Comparison of ENCODE assay signal across 1 cellular context in genomic region chr2:17539993-17540812, GRCh38.
TF ChIP-seq lines count a peak whose summit lies in the region.

TSS of gene VSNL1 (plus strand) at chr2:17540696. CDS start at chr2:17592075, 51,379 bp downstream.

TF ChIP-seq in HepG2, 621 proteins besides CTCF, POLR2A, EP300 and RAD21 (continued from another document and continues in another):
- TF ChIP-seq ZNF407 (CRISPR knock-in tag; IDR thresholded peaks at IDR 0.05; ENCODE audit: not compliant biosample characterization) (no peak), ZC3H4 (CRISPR knock-in tag; IDR thresholded peaks at IDR 0.05; ENCODE audit: borderline replicate concordance) (no peak; the same call in 1 of the 2 replicates), ZNF704 (CRISPR knock-in tag; IDR thresholded peaks at IDR 0.05; ENCODE audit: borderline replicate concordance) (peak; percentile 92; the same call in 1 of the 2 replicates), ZNF543 (CRISPR knock-in tag; IDR thresholded peaks at IDR 0.05) (peak; percentile 59; the same call in 1 of the 2 replicates), MAX (IDR thresholded peaks at IDR 0.05) (peak; percentile 98), TAF1 (CRISPR knock-in tag; IDR thresholded peaks at IDR 0.05) (peak; percentile 73), NFRKB (IDR thresholded peaks at IDR 0.05) (no peak), GTF2F1 (IDR thresholded peaks at IDR 0.05; ENCODE audit: low read length) (no peak), HMG20B (CRISPR knock-in tag; conservative IDR thresholded peaks at IDR 0.05) (peak; percentile 93), HIVEP1 (CRISPR knock-in tag; IDR thresholded peaks at IDR 0.05) (0 out of 2 replicates have a peak, but pooled peaks have one; percentile 82), GATAD1 (CRISPR knock-in tag; IDR thresholded peaks at IDR 0.05) (peak; percentile 75), MYC (CRISPR knock-in tag; IDR thresholded peaks at IDR 0.05; ENCODE audit: borderline replicate concordance) (peak; percentile 96), TFDP1 (CRISPR knock-in tag; IDR thresholded peaks at IDR 0.05; ENCODE audit: borderline replicate concordance) (peak; percentile 92; the same call in 1 of the 2 replicates), SIN3A (IDR thresholded peaks at IDR 0.05; ENCODE audit: borderline replicate concordance, low read depth, low read length) (0 out of 2 replicates have a peak, but pooled peaks have one; percentile 70), NFE2L1 (CRISPR knock-in tag; IDR thresholded peaks at IDR 0.05; ENCODE audit: borderline replicate concordance) (no peak), KDM5A (IDR thresholded peaks at IDR 0.05; ENCODE audit: borderline replicate concordance, low read length) (peak; percentile 80; the same call in 1 of the 2 replicates), ZNF883 (CRISPR knock-in tag; IDR thresholded peaks at IDR 0.05; ENCODE audit: not compliant biosample characterization) (peak; percentile 93), SNAPC4 (CRISPR knock-in tag; IDR thresholded peaks at IDR 0.05) (peak; percentile 65; the same call in 1 of the 2 replicates), ZNF891 (CRISPR knock-in tag; IDR thresholded peaks at IDR 0.05) (no peak; the same call in 1 of the 2 replicates), TERF1 (CRISPR knock-in tag; IDR thresholded peaks at IDR 0.05) (no peak), ZUFSP (CRISPR knock-in tag; IDR thresholded peaks at IDR 0.05; ENCODE audit: borderline replicate concordance) (no peak), THRA (CRISPR knock-in tag; IDR thresholded peaks at IDR 0.05; ENCODE audit: borderline replicate concordance) (peak; percentile 75), PBX2 (CRISPR knock-in tag; IDR thresholded peaks at IDR 0.05) (no peak), IRF2 (CRISPR knock-in tag; IDR thresholded peaks at IDR 0.05) (peak; percentile 64; the same call in 1 of the 2 replicates), ZFP1 (CRISPR knock-in tag; IDR thresholded peaks at IDR 0.05) (no peak), GMEB1 (CRISPR knock-in tag; IDR thresholded peaks at IDR 0.05; ENCODE audit: borderline replicate concordance) (peak; percentile 60), ZKSCAN8 (CRISPR knock-in tag; IDR thresholded peaks at IDR 0.05; ENCODE audit: borderline replicate concordance) (peak; percentile 73; the same call in 1 of the 2 replicates), TEAD3 (CRISPR knock-in tag; optimal IDR thresholded peaks at IDR 0.05; ENCODE audit: borderline replicate concordance) (peak; percentile 86), ZNF740 (CRISPR knock-in tag; IDR thresholded peaks at IDR 0.05) (peak; percentile 40; the same call in 1 of the 2 replicates), ZNF547 (CRISPR knock-in tag; IDR thresholded peaks at IDR 0.05) (peak; percentile 87)
